Comparison of ENCODE assay signal across 1 cellular context in genomic region chr19:2225415-2226050, GRCh38.
TF ChIP-seq lines count a peak whose summit lies in the region.

No MANE protein-coding gene starts in this region.

TF ChIP-seq in K562, 482 proteins besides CTCF, POLR2A, EP300 and RAD21:
- no peak for TF ChIP-seq CREB3 (tag; conservative IDR thresholded peaks at IDR 0.05; ENCODE audit: low read depth)
- peak; percentile 48 for TF ChIP-seq RBM22 (IDR thresholded peaks at IDR 0.05; ENCODE audit: low read depth, low read length, poor library complexity, severe bottlenecking)
- no peak for TF ChIP-seq ATF6 (CRISPR knock-in tag; IDR thresholded peaks at IDR 0.05)
- no peak for TF ChIP-seq ELK3 (CRISPR knock-in tag; IDR thresholded peaks at IDR 0.05)
- peak; percentile 87 for TF ChIP-seq ZNF316 (IDR thresholded peaks at IDR 0.05)
- TF ChIP-seq ERF (CRISPR knock-in tag; IDR thresholded peaks at IDR 0.05) = no peak
- no peak for TF ChIP-seq E2F4 (CRISPR knock-in tag; IDR thresholded peaks at IDR 0.05; ENCODE audit: low read depth)
- no peak for TF ChIP-seq ESRRA (IDR thresholded peaks at IDR 0.05; ENCODE audit: borderline replicate concordance, low read depth)
- peak; percentile 64; the same call in 1 of the 2 replicates for TF ChIP-seq MAFG (tag; conservative IDR thresholded peaks at IDR 0.05)
- TF ChIP-seq SREBF1 (IDR thresholded peaks at IDR 0.05; ENCODE audit: borderline replicate concordance, low read depth, low read length) = no peak
- no peak for TF ChIP-seq TCFL5 (CRISPR knock-in tag; conservative IDR thresholded peaks at IDR 0.05)
- no peak for TF ChIP-seq RBM34 (IDR thresholded peaks at IDR 0.05; ENCODE audit: borderline replicate concordance, insufficient read depth, low read length)
- TF ChIP-seq ZNF436 (CRISPR knock-in tag; IDR thresholded peaks at IDR 0.05) = no peak
- TF ChIP-seq ZEB2 (IDR thresholded peaks at IDR 0.05) = no peak
- no peak for TF ChIP-seq XRCC5 (IDR thresholded peaks at IDR 0.05; ENCODE audit: low read depth, low read length)
- no peak for TF ChIP-seq IRF9 (tag; IDR thresholded peaks at IDR 0.05)
- no peak for TF ChIP-seq NFRKB (IDR thresholded peaks at IDR 0.05; ENCODE audit: low read depth)
- peak; percentile 97 for TF ChIP-seq ZBTB33 (CRISPR knock-in tag; IDR thresholded peaks at IDR 0.05)
- no peak for TF ChIP-seq ZNF766 (CRISPR knock-in tag; conservative IDR thresholded peaks at IDR 0.05)
- no peak for TF ChIP-seq MTA1 (IDR thresholded peaks at IDR 0.05; ENCODE audit: borderline replicate concordance)
- TF ChIP-seq MEF2A (IDR thresholded peaks at IDR 0.05; ENCODE audit: control insufficient read depth, low read depth, low read length) = no peak
- TF ChIP-seq TBL1XR1 (IDR thresholded peaks at IDR 0.05; ENCODE audit: low read length in 2 of 2) = no peak
- TF ChIP-seq MAFF (IDR thresholded peaks at IDR 0.05; ENCODE audit: low read length) = peak; percentile 39; the same call in 1 of the 2 replicates
- TF ChIP-seq ZMIZ1 (IDR thresholded peaks at IDR 0.05; ENCODE audit: low read depth in 2 of 2, low read length in 2 of 2) = no peak
- TF ChIP-seq HMBOX1 (IDR thresholded peaks at IDR 0.05) = no peak
- TF ChIP-seq PTBP1 (IDR thresholded peaks at IDR 0.05; ENCODE audit: low read depth, low read length) = no peak
- no peak for TF ChIP-seq KDM2B (CRISPR knock-in tag; IDR thresholded peaks at IDR 0.05)
- no peak for TF ChIP-seq ZNF224 (CRISPR knock-in tag; IDR thresholded peaks at IDR 0.05)
- TF ChIP-seq PHB2 (IDR thresholded peaks at IDR 0.05; ENCODE audit: low read depth) = no peak
- TF ChIP-seq SMAD4 (CRISPR knock-in tag; conservative IDR thresholded peaks at IDR 0.05) = no peak
- no peak for TF ChIP-seq CGGBP1 (CRISPR knock-in tag; IDR thresholded peaks at IDR 0.05)
- TF ChIP-seq SIX5 (IDR thresholded peaks at IDR 0.05; ENCODE audit: borderline replicate concordance in 1 of 2, insufficient read depth in 1 of 2, low read depth in 1 of 2, low read length in 2 of 2) = no peak
- peak; percentile 64 for TF ChIP-seq MAFK (IDR thresholded peaks at IDR 0.05; ENCODE audit: low read length)
- no peak for TF ChIP-seq ARID2 (IDR thresholded peaks at IDR 0.05)
- TF ChIP-seq RNF2 (IDR thresholded peaks at IDR 0.05) = no peak
- TF ChIP-seq FOXK2 (conservative IDR thresholded peaks at IDR 0.05 in 1 of 2, IDR thresholded peaks at IDR 0.05 in 1 of 2; ENCODE audit: low read depth in 2 of 2) = no peak
- TF ChIP-seq ZNF695 (CRISPR knock-in tag; IDR thresholded peaks at IDR 0.05) = no peak
- no peak for TF ChIP-seq ZNF24 (IDR thresholded peaks at IDR 0.05)
- TF ChIP-seq ZNF12 (CRISPR knock-in tag; IDR thresholded peaks at IDR 0.05) = no peak
- no peak for TF ChIP-seq BRD4 (IDR thresholded peaks at IDR 0.05)
- TF ChIP-seq ZNF551 (CRISPR knock-in tag; IDR thresholded peaks at IDR 0.05) = no peak
- TF ChIP-seq TRIM24 (IDR thresholded peaks at IDR 0.05) = no peak
- no peak for TF ChIP-seq PCBP1 (IDR thresholded peaks at IDR 0.05; ENCODE audit: low read depth, low read length, poor library complexity, severe bottlenecking)
- no peak for TF ChIP-seq ZNF277 (CRISPR knock-in tag; IDR thresholded peaks at IDR 0.05; ENCODE audit: borderline replicate concordance)
- no peak for TF ChIP-seq EZH2 (IDR thresholded peaks at IDR 0.05; ENCODE audit: borderline replicate concordance, low read depth, low read length)
- no peak for TF ChIP-seq SAFB2 (IDR thresholded peaks at IDR 0.05; ENCODE audit: borderline replicate concordance, low read depth, low read length, severe bottlenecking)
- no peak for TF ChIP-seq FOXO4 (CRISPR knock-in tag; IDR thresholded peaks at IDR 0.05)
- TF ChIP-seq KLF6 (CRISPR knock-in tag; IDR thresholded peaks at IDR 0.05; ENCODE audit: borderline replicate concordance) = no peak
- no peak for TF ChIP-seq NFIC (IDR thresholded peaks at IDR 0.05)
- TF ChIP-seq ZNF740 (CRISPR knock-in tag; IDR thresholded peaks at IDR 0.05) = no peak
- TF ChIP-seq ZNF740 (tag; IDR thresholded peaks at IDR 0.05) = no peak
- peak; percentile 81 for TF ChIP-seq C11orf30 (IDR thresholded peaks at IDR 0.05; ENCODE audit: low read depth)
